8 cellular contexts compared by ENCODE assay signal in the genomic region with DNA sequence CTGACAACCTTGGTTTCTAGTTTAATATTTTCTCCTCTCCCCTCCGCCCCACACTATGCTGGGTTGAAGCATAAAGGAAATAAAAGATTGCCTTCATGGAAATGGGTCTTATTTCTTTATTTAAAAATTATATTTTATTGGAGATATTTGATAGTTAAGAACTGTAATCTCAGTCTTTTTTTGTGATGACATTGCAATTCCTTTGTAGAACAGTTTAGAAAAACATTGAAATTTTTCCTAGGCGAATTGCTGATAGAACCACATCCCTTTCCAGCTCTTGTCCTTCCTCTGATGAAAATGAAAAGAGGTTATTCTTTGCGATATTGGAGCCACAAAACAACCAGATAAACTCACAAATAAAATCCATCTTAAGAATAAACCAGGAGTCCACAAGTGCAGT.
"Had no signal": no experiment of that assay in that cellular context is flagged by ENCODE, and none has a peak within 500 bp of the region (broad histone marks: within the 10 kb centered on the region; RNA-seq: fewer than 3 reads in every experiment).

No MANE protein-coding gene starts in this region.

- H3K4me2 ChIP-seq: KMS-11 had no signal

- DNase-seq: H9, HCEC 1CT, Karpas-422, KBM-7 had no signal

- H3K27ac ChIP-seq: KMS-11 had no signal

- FAIRE-seq: H1, H54, HTR-8/SVneo had no signal

- H3K9ac ChIP-seq: KMS-11 had no signal
